Comparison of ENCODE assay signal across 1 cellular context in the genomic region with DNA sequence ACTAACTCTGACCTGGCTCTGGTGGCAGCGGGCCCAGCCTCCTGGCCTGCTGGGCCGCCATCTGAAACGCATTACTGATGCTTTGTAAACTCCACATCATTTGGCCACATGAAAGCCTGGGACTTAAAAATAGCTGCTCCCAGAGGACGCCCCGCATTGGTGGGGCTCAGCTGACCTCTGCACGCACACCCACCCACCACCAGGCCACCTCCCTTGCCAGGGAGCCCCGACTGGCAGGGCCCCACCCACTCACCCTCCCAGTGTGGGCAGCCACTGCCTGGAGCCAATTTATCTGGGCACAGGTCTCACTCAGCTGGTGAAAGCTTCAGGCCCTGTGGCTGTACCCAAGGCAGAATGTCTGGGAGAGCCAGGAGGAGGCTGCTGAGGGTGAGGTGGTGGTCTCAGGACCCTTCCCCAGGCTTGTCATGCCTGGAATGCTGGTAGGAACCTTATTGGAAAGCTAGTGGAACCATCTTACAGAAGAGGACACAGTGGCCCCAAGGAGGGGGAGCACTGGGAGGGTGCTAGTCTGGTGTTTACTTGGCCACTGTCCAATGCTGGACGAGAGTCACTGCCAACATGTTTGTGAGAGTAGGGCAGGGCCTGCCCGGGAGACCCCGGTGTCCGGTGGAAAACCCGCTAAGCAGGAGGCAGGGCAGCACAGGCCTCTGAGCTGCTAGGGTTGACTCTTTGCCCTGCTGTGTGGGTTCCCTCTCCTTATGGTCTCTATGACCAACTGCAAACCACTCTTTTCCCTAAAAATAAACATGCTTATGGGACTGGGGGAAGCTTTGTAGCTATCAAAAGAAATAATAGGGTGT.
TF ChIP-seq lines count a peak whose summit lies in the region.

No MANE protein-coding gene starts in this region.

TF ChIP-seq in GM12878, 131 proteins besides CTCF, POLR2A, EP300 and RAD21 (continues in another document):
- TF ChIP-seq NR2C2 (IDR thresholded peaks at IDR 0.05; ENCODE audit: borderline replicate concordance, control insufficient read depth, insufficient read length, low read depth) (no peak), NBN (IDR thresholded peaks at IDR 0.05) (no peak), TCF3 (IDR thresholded peaks at IDR 0.05; ENCODE audit: borderline replicate concordance, insufficient read depth, low read depth, low read length) (no peak), ZZZ3 (IDR thresholded peaks at IDR 0.05; ENCODE audit: control insufficient read depth, insufficient read length, low read depth) (no peak), HDAC6 (IDR thresholded peaks at IDR 0.05; ENCODE audit: unreplicated experiment) (no peak), POLR2AphosphoS2 (IDR thresholded peaks at IDR 0.05; ENCODE audit: low read depth, low read length) (no peak), NRF1 (conservative IDR thresholded peaks at IDR 0.05; ENCODE audit: low read depth, low read length) (no peak), PKNOX1 (IDR thresholded peaks at IDR 0.05) (no peak), SMC3 (IDR thresholded peaks at IDR 0.05; ENCODE audit: borderline replicate concordance, low read length) (no peak), BHLHE40 (IDR thresholded peaks at IDR 0.05; ENCODE audit: borderline replicate concordance in 1 of 2, low read depth in 2 of 2, low read length in 1 of 2) (peak in 1 of 2 experiments; percentile 34; a peak in 1 of 4 replicates), HDGF (IDR thresholded peaks at IDR 0.05) (no peak; the same call in 1 of the 2 replicates), BCL3 (IDR thresholded peaks at IDR 0.05; ENCODE audit: borderline replicate concordance, insufficient read depth, low read depth, low read length, poor library complexity, severe bottlenecking) (peak; percentile 43), MYB (IDR thresholded peaks at IDR 0.05; ENCODE audit: borderline replicate concordance, low read depth, low read length) (no peak), MXI1 (IDR thresholded peaks at IDR 0.05; ENCODE audit: low read depth, low read length) (no peak; the same call in 1 of the 2 replicates), KLF5 (IDR thresholded peaks at IDR 0.05; ENCODE audit: partially characterized antibody) (no peak), KAT2A (conservative IDR thresholded peaks at IDR 0.05; ENCODE audit: control insufficient read depth, low read depth, low read length) (no peak), TAF1 (IDR thresholded peaks at IDR 0.05; ENCODE audit: borderline replicate concordance, low read depth, low read length) (no peak), IKZF2 (IDR thresholded peaks at IDR 0.05) (0 out of 4 replicates have a peak, but pooled peaks of 1 of the 2 experiments have one; percentile 13), GABPA (IDR thresholded peaks at IDR 0.05; ENCODE audit: low read depth) (no peak), ZNF384 (IDR thresholded peaks at IDR 0.05; ENCODE audit: borderline replicate concordance, low read depth, low read length) (no peak), GATAD2B (conservative IDR thresholded peaks at IDR 0.05; ENCODE audit: low read depth) (no peak), RCOR1 (conservative IDR thresholded peaks at IDR 0.05; ENCODE audit: low read depth, low read length) (no peak), NKRF (conservative IDR thresholded peaks at IDR 0.05) (no peak), ZNF274 (IDR thresholded peaks at IDR 0.05; ENCODE audit: insufficient read depth, insufficient read length) (no peak), NFXL1 (IDR thresholded peaks at IDR 0.05; ENCODE audit: borderline replicate concordance) (no peak), SRF (IDR thresholded peaks at IDR 0.05; ENCODE audit: low read depth in 2 of 2, low read length in 2 of 2) (no peak), CEBPZ (IDR thresholded peaks at IDR 0.05; ENCODE audit: low read depth, low read length) (no peak), RAD51 (IDR thresholded peaks at IDR 0.05) (no peak), STAT1 (conservative IDR thresholded peaks at IDR 0.05) (no peak), SMAD5 (IDR thresholded peaks at IDR 0.05; ENCODE audit: low read depth) (no peak), JUNB (IDR thresholded peaks at IDR 0.05) (no peak), ZBTB33 (IDR thresholded peaks at IDR 0.05) (no peak), ZBTB40 (IDR thresholded peaks at IDR 0.05; ENCODE audit: borderline replicate concordance) (no peak), MEF2A (IDR thresholded peaks at IDR 0.05; ENCODE audit: insufficient read depth, low read depth, low read length) (0 out of 2 replicates have a peak, but pooled peaks have one; percentile 24)
- TF ChIP-seq, protein P1, sequence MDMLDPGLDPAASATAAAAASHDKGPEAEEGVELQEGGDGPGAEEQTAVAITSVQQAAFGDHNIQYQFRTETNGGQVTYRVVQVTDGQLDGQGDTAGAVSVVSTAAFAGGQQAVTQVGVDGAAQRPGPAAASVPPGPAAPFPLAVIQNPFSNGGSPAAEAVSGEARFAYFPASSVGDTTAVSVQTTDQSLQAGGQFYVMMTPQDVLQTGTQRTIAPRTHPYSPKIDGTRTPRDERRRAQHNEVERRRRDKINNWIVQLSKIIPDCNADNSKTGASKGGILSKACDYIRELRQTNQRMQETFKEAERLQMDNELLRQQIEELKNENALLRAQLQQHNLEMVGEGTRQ (IDR thresholded peaks at IDR 0.05; ENCODE audit: borderline replicate concordance, low read depth, low read length): no peak
- TF ChIP-seq, protein P2, sequence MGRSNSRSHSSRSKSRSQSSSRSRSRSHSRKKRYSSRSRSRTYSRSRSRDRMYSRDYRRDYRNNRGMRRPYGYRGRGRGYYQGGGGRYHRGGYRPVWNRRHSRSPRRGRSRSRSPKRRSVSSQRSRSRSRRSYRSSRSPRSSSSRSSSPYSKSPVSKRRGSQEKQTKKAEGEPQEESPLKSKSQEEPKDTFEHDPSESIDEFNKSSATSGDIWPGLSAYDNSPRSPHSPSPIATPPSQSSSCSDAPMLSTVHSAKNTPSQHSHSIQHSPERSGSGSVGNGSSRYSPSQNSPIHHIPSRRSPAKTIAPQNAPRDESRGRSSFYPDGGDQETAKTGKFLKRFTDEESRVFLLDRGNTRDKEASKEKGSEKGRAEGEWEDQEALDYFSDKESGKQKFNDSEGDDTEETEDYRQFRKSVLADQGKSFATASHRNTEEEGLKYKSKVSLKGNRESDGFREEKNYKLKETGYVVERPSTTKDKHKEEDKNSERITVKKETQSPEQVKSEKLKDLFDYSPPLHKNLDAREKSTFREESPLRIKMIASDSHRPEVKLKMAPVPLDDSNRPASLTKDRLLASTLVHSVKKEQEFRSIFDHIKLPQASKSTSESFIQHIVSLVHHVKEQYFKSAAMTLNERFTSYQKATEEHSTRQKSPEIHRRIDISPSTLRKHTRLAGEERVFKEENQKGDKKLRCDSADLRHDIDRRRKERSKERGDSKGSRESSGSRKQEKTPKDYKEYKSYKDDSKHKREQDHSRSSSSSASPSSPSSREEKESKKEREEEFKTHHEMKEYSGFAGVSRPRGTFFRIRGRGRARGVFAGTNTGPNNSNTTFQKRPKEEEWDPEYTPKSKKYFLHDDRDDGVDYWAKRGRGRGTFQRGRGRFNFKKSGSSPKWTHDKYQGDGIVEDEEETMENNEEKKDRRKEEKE (IDR thresholded peaks at IDR 0.05): no peak
